In genomic region chr22:47817380-47817779, GRCh38 we compare ENCODE assay signal across 7 cellular contexts.
"Had no signal": no experiment of that assay in that cellular context is flagged by ENCODE, and none has a peak within 500 bp of the region (broad histone marks: within the 10 kb centered on the region; RNA-seq: fewer than 3 reads in every experiment).

No MANE protein-coding gene starts in this region.

- H3K4me3 ChIP-seq: GM23338 had no signal

- ATAC-seq: GM23338 had no signal

- H2AFZ ChIP-seq: GM23338 had no signal

- H3K27ac Mint-ChIP-seq: GM23338, H9 had no signal

- H3K4me1 Mint-ChIP-seq: GM23338 had no signal

- DNase-seq: H9, HCEC 1CT, IMR-90 had no signal

- H3K4me3 Mint-ChIP-seq: GM23338, H9 had no signal

- H3K4me2 ChIP-seq: GM23338 had no signal

- FAIRE-seq: H1, H54, HTR-8/SVneo had no signal
